26 cellular contexts compared by ENCODE assay signal in the genomic region with DNA sequence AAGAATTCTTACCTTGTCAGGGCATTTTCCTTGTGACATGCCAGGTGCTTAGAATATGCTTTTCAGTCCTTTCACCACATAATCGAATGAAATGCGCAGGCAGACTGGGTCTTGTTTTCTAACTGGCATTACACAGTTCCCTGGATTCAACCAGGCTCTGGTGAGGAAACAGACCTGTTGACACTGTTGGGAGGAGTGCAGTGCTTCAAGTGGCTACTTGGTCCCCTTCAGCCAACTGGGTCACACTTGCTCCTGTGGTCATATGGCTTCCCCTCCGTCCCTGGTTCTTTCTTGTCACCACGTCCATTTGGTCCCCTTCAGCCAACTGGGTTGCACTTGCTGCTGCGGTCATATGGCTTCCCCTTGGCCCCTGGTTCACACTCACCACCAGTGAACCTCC. TPM values are rescaled to one million over a fixed set of nuclear protein-coding genes. Genes with fewer than 3 reads are reported as not detected.
A peak's percentile ranks its signal among the peaks of the same experiment; 100 is the strongest.
DNase-seq lines count a peak whose midpoint lies in the region; ATAC-seq and TF ChIP-seq lines count a peak whose summit lies in the region.
"Had no signal": no experiment of that assay in that cellular context is flagged by ENCODE, and none has a peak within 500 bp of the region (broad histone marks: within the 10 kb centered on the region; RNA-seq: fewer than 3 reads in every experiment).

No MANE protein-coding gene starts in this region.

- no peak for TF ChIP-seq CTCF in left ventricle myocardium inferior (IDR thresholded peaks at IDR 0.05; ENCODE audit: borderline replicate concordance)
- TF ChIP-seq CTCF in GM10248 (IDR thresholded peaks at IDR 0.05; ENCODE audit: control extremely low read depth, extremely low read depth, low read depth, missing control alignments) = no peak

- H3K27ac ChIP-seq in left ventricle myocardium inferior (replicated peaks) = peak overlapping the region; percentile 43

- no peaks in the 10 kb centered on the region for H3K36me3 ChIP-seq in left ventricle myocardium inferior
- H3K36me3 ChIP-seq: MG63 had no signal

- intact Hi-C loops in Right ventricle myocardium superior (cut with DNase I) (loop anchor here (10.0 kb wide), 1 partner anchor 61 kb away; no protein-coding TSS in a partner anchor), cardiac septum (cut with DNase I) (loop anchor here (5.0 to 10.0 kb wide), 2 partner anchors 399 to 501 kb away; partner anchors contain the start of gene RBPJ), left ventricle myocardium inferior (cut with micrococcal nuclease) (no loop called here)

- no peaks in the 10 kb centered on the region for H3K9me3 ChIP-seq in left ventricle myocardium inferior (replicated peaks)
- H3K9me3 ChIP-seq: Caco-2, MG63 had no signal

- no peaks in the 10 kb centered on the region for H3K27me3 ChIP-seq in left ventricle myocardium inferior (ENCODE audit: low read depth)
- H3K27me3 ChIP-seq: MG63 had no signal

- peak; percentile 79 for ATAC-seq in Right ventricle myocardium superior (ENCODE audit: poor library complexity)
- ATAC-seq in GM18873 (IDR thresholded peaks at IDR 0.05; ENCODE audit: low FRiP score, unreplicated experiment) = no peak
- ATAC-seq in GM18909 (IDR thresholded peaks at IDR 0.05; ENCODE audit: poor library complexity, unreplicated experiment) = no peak

- POLR2A ChIA-PET in GM10248 (lab: Yijun Ruan, JAX) = no interaction called here

- H3K4me3 ChIP-seq in left ventricle myocardium inferior = no peak overlapping the region
- H3K4me3 ChIP-seq: MG63 had no signal

- H3K4me1 ChIP-seq in left ventricle myocardium inferior = peaks cover 66% of the 10 kb centered on the region

- CTCF ChIA-PET in GM10248 (lab: Yijun Ruan, JAX) = interaction anchor here (1.6 to 2.2 kb wide), 2 partner anchors 10 to 64 kb away, joined by 3 to 8 read pairs; partner anchors contain the start of gene SMIM20

- DNase-seq in Right ventricle myocardium superior = no peak
- DNase-seq in cardiac septum (ENCODE audit: low spot score) = no peak
- no peak for DNase-seq in left ventricle myocardium inferior
- peak; percentile 30 for DNase-seq in myocyte (ENCODE audit: low read depth)
- DNase-seq in GM10248 (ENCODE audit: extremely low spot score) = no peak
- DNase-seq: C1 segment of cervical spinal cord; Caco-2; CD4-positive, alpha-beta memory T cell; DND-41; GOT3; HCEC 1CT; IMR-90; KG1; MG63; NCI-H1105 treated with DMSO at 0.1 percent for 48 hours; NCI-H146; NCI-H2081 treated with DMSO at 0.1 percent for 48 hours; NCI-H2171 treated with DMSO at 0.1 percent for 48 hours; NCI-H345; NCI-H510A treated with DMSO at 0.1 percent for 48 hours; NCI-H748 treated with DMSO at 0.1 percent for 48 hours; RPMI8226; SHP77 treated with DMSO at 0.1 percent for 48 hours; T-helper 1 cell had no signal

RNA-seq across cellular contexts. Expression of gene SMIM20, which starts 9.7 kb away (rescaled TPM):
- total RNA-seq in Right ventricle myocardium superior (40.1 TPM), cardiac septum (34.7 TPM), left ventricle myocardium inferior (45.4 TPM), myocyte (31.7 and 49.7 TPM in 2 replicates)
- polyA plus RNA-seq in myocyte (2012) = 40.4 TPM
